ENCODE assay signal across 8 cellular contexts in genomic region chr3:46932455-46933225, GRCh38. TPM values are rescaled to one million over a fixed set of nuclear protein-coding genes. Genes with fewer than 3 reads are reported as not detected.
A peak's percentile ranks its signal among the peaks of the same experiment; 100 is the strongest.
DNase-seq lines count a peak whose midpoint lies in the region; ATAC-seq and TF ChIP-seq lines count a peak whose summit lies in the region.

No MANE protein-coding gene starts in this region.

- H3K9me3 ChIP-seq in right atrium auricular region = no peaks in the 10 kb centered on the region
- H3K9me3 ChIP-seq in gastrocnemius medialis = no peaks in the 10 kb centered on the region

- H3K36me3 Mint-ChIP-seq in activated CD4-positive, alpha-beta memory T cell treated with anti-CD3 and anti-CD28 coated beads, Interleukin-2, amount 10 ng/mL, durations not matched to agents 7 days and 5 days (ENCODE audit: low read depth) = peaks cover 57% of the 10 kb centered on the region

- peak overlapping the region; percentile 66 for H3K27ac Mint-ChIP-seq in activated CD4-positive, alpha-beta memory T cell treated with anti-CD3 and anti-CD28 coated beads, Interleukin-2, amount 10 ng/mL, durations not matched to agents 7 days and 5 days

- ATAC-seq in gastrocnemius medialis (no peak), HG02759 (IDR thresholded peaks at IDR 0.05; ENCODE audit: unreplicated experiment) (no peak)

- no peak for DNase-seq in activated CD4-positive, alpha-beta memory T cell treated with anti-CD3 and anti-CD28 coated beads, Interleukin-2, amount 10 ng/mL, durations not matched to agents 7 days and 5 days
- DNase-seq in right atrium auricular region (ENCODE audit: low spot score) (no peak), gastrocnemius medialis (peak in 1 of 2 donors; percentile 23), HuH-7.5 (ENCODE audit: low spot score) (no peak), NCI-H1436 (lab: John Stamatoyannopoulos, UW) (no peak), NCI-H1694 (lab: John Stamatoyannopoulos, UW) (no peak)

- peak; percentile 42 for TF ChIP-seq CTCF in GM12873 (IDR thresholded peaks at IDR 0.05; ENCODE audit: insufficient read depth, low read depth, low read length, missing control alignments)
- TF ChIP-seq CTCF in right atrium auricular region (IDR thresholded peaks at IDR 0.05) = no peak
- no peak for TF ChIP-seq CTCF in gastrocnemius medialis (IDR thresholded peaks at IDR 0.05 in 4 of 5, conservative IDR thresholded peaks at IDR 0.05 in 1 of 5)

- TF ChIP-seq POLR2A in gastrocnemius medialis (IDR thresholded peaks at IDR 0.05) = no peak

- POLR2A ChIA-PET in activated CD4-positive, alpha-beta memory T cell treated with anti-CD3 and anti-CD28 coated beads, Interleukin-2, amount 10 ng/mL, durations not matched to agents 7 days and 5 days (lab: Charles Lee) = interaction anchor here (1.2 to 12.0 kb wide), 6 partner anchors 8 to 448 kb away, joined by 3 to 94 read pairs (median 7); partner anchors contain the start of gene NBEAL2

- peaks cover 8% of the 10 kb centered on the region for H3K9me3 Mint-ChIP-seq in activated CD4-positive, alpha-beta memory T cell treated with anti-CD3 and anti-CD28 coated beads, Interleukin-2, amount 10 ng/mL, durations not matched to agents 7 days and 5 days

- H3K4me3 ChIP-seq in right atrium auricular region (no peak overlapping the region), gastrocnemius medialis (no peak overlapping the region)

- H3K27me3 ChIP-seq in right atrium auricular region = no peaks in the 10 kb centered on the region
- H3K27me3 ChIP-seq in gastrocnemius medialis = no peaks in the 10 kb centered on the region

- no peak overlapping the region for H3K4me3 Mint-ChIP-seq in activated CD4-positive, alpha-beta memory T cell treated with anti-CD3 and anti-CD28 coated beads, Interleukin-2, amount 10 ng/mL, durations not matched to agents 7 days and 5 days

- peaks cover 0 to 100% of the 10 kb centered on the region in 2 donors for H3K4me1 ChIP-seq in right atrium auricular region
- peaks cover 95 to 100% of the 10 kb centered on the region in 2 donors for H3K4me1 ChIP-seq in gastrocnemius medialis

- in situ Hi-C loops in gastrocnemius medialis (cut with MboI; ENCODE audit: low sequenced_read_pairs in 4 of 4) = no loop called here

- no peaks in the 10 kb centered on the region for H3K36me3 ChIP-seq in right atrium auricular region
- H3K36me3 ChIP-seq in gastrocnemius medialis = no peaks in the 10 kb centered on the region

- no peaks in the 10 kb centered on the region for H3K27me3 Mint-ChIP-seq in activated CD4-positive, alpha-beta memory T cell treated with anti-CD3 and anti-CD28 coated beads, Interleukin-2, amount 10 ng/mL, durations not matched to agents 7 days and 5 days

- H3K27ac ChIP-seq in right atrium auricular region = peak overlapping the region; percentile 85 to 91
- peak overlapping the region; percentile 77 to 96 (median 92) for H3K27ac ChIP-seq in gastrocnemius medialis

- peaks cover 70% of the 10 kb centered on the region for H3K4me1 Mint-ChIP-seq in activated CD4-positive, alpha-beta memory T cell treated with anti-CD3 and anti-CD28 coated beads, Interleukin-2, amount 10 ng/mL, durations not matched to agents 7 days and 5 days

- CTCF ChIA-PET in activated CD4-positive, alpha-beta memory T cell treated with anti-CD3 and anti-CD28 coated beads, Interleukin-2, amount 10 ng/mL, durations not matched to agents 7 days and 5 days (lab: Charles Lee) = interaction anchor here (0.8 to 1.6 kb wide), 2 partner anchors 10 to 18 kb away, joined by 3 to 5 read pairs; no protein-coding TSS in a partner anchor

- intact Hi-C loops in gastrocnemius medialis (cut with DNase I; ENCODE audit: low total_unique reads) = loop anchor here (5.0 to 10.0 kb wide), 3 partner anchors 85 to 368 kb away; partner anchors contain the start of genes LRRC2 and SETD2

RNA-seq across cellular contexts. Expression of gene CCDC12, which starts 43.9 kb away (rescaled TPM):
- 10 to 100 TPM; 55.0 to 56.7 TPM for total RNA-seq in activated CD4-positive, alpha-beta memory T cell treated with anti-CD3 and anti-CD28 coated beads, Interleukin-2, amount 10 ng/mL, durations not matched to agents 7 days and 5 days
- total RNA-seq in right atrium auricular region (10 to 100 TPM; 27.5 to 38.6 TPM), gastrocnemius medialis (10 to 100 TPM; 24.6 to 32.0 (median 29.0) TPM)

RNA-seq across cellular contexts. Expression of gene NBEAL2, which starts 46.8 kb away (rescaled TPM):
- total RNA-seq in activated CD4-positive, alpha-beta memory T cell treated with anti-CD3 and anti-CD28 coated beads, Interleukin-2, amount 10 ng/mL, durations not matched to agents 7 days and 5 days = 100 to 1,000 TPM; 254 to 267 TPM
- total RNA-seq in right atrium auricular region (10 to 100 TPM in 1 of 2 donors, 1 to 10 TPM in 1; 7.5 to 15.3 TPM), gastrocnemius medialis (1 to 10 TPM; 4.1 to 8.7 (median 7.5) TPM)

RNA-seq across cellular contexts. Expression of gene PTH1R, which starts 55.1 kb away (rescaled TPM):
- total RNA-seq in activated CD4-positive, alpha-beta memory T cell treated with anti-CD3 and anti-CD28 coated beads, Interleukin-2, amount 10 ng/mL, durations not matched to agents 7 days and 5 days = not detected
- total RNA-seq in right atrium auricular region (10 to 100 TPM in 1 of 2 donors, 1 to 10 TPM in 1; 7.2 to 10.1 TPM), gastrocnemius medialis (1 to 10 TPM; 2.3 to 7.9 (median 7.3) TPM)

Comparison
In these comparisons a context has a peak if more than half of its experiments do, and no peak if none do; other contexts are left out.
1. RNA of gene NBEAL2, which starts 46.8 kb away (total RNA-seq): 254 to 267 TPM in activated CD4-positive, alpha-beta memory T cell treated with anti-CD3 and anti-CD28 coated beads, Interleukin-2, amount 10 ng/mL, durations not matched to agents 7 days and 5 days; 7.5 to 15.3 TPM in right atrium auricular region and 4.1 to 8.7 TPM in gastrocnemius medialis; every median in the first group is over 10 times any median in the second.